Comparison of ENCODE assay signal across 8 cellular contexts in the genomic region with DNA sequence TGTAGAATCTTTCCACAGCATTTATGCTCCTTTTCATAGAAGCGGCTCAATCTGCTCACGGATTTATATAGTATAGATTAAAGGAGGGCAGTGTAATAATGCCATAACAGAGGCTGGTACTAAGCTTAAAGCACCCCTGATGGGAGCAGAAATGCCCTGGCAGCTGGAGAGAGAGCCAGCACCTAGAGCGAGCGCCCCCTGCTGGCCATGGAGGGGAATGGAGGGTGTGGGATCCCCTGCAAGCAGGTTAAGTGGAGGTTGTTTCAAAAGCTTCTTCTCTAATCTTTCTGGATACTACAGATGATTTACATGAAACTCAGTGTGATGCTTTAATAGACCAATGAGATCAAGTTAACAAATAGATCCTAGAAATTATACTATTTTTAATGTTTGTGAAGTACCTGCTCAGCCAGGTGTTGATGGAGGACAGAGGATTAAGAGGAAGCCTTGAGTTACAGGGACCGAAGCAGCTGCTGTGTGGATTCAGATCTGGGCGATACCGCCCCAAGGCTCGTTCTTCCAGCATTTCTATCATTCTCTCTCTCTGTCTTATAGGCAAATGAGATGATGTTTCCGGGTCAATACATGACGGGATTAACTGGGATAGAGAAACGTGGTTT.
DNase-seq lines count a peak whose midpoint lies in the region; ATAC-seq and TF ChIP-seq lines count a peak whose summit lies in the region.

No MANE protein-coding gene starts in this region.

- H3K27ac ChIP-seq in HL-60 (replicated peaks) (no peak overlapping the region), brain microvascular endothelial cell (no peak overlapping the region)

- H3K36me3 ChIP-seq in brain microvascular endothelial cell (replicated peaks) = no peaks in the 10 kb centered on the region

- in situ Hi-C loops in brain microvascular endothelial cell (cut with HindIII; ENCODE audit: low pct_ligation_motif_present, low sequenced_read_pairs) = no loop called here

- DNase-seq in NCI-H1694 (lab: John Stamatoyannopoulos, UW) (peak; percentile 13), NCI-H1694 treated with DMSO at 0.1 percent for 48 hours (lab: John Stamatoyannopoulos, UW) (no peak), HL-60 (ENCODE audit: low read depth in 1 of 2, low spot score in 1 of 2) (peak; percentile 21 to 43), T-helper 9 cell (peak; percentile 39), brain microvascular endothelial cell (peak; percentile 0), kidney tubule cell (ENCODE audit: low spot score) (peak; percentile 36)
- peak; percentile 25 to 41 for DNase-seq in stimulated activated CD8-positive, alpha-beta memory T cell treated with anti-CD3 and anti-CD28 coated beads, Interleukin-2, amount 100 ng/mL, for 48 hours (ENCODE audit: low read depth in 2 of 2)

- no peak overlapping the region for H3K4me3 ChIP-seq in HL-60 (replicated peaks; ENCODE audit: insufficient read depth, low read length)
- H3K4me3 ChIP-seq in brain microvascular endothelial cell (ENCODE audit: low read depth, low read length) = no peak overlapping the region

- ATAC-seq in HG03025 (IDR thresholded peaks at IDR 0.05; ENCODE audit: low FRiP score, unreplicated experiment) = no peak

- TF ChIP-seq CTCF in HL-60 (IDR thresholded peaks at IDR 0.05; ENCODE audit: insufficient read depth, low read length) (peak; percentile 76), brain microvascular endothelial cell (IDR thresholded peaks at IDR 0.05; ENCODE audit: low read depth, low read length, missing control alignments) (peak; percentile 62)

- no peaks in the 10 kb centered on the region for H3K27me3 ChIP-seq in HL-60 (ENCODE audit: insufficient read depth, poor library complexity, severe bottlenecking)
- H3K27me3 ChIP-seq in brain microvascular endothelial cell (replicated peaks) = no peaks in the 10 kb centered on the region
